Comparison of ENCODE assay signal across 10 cellular contexts in the genomic region with DNA sequence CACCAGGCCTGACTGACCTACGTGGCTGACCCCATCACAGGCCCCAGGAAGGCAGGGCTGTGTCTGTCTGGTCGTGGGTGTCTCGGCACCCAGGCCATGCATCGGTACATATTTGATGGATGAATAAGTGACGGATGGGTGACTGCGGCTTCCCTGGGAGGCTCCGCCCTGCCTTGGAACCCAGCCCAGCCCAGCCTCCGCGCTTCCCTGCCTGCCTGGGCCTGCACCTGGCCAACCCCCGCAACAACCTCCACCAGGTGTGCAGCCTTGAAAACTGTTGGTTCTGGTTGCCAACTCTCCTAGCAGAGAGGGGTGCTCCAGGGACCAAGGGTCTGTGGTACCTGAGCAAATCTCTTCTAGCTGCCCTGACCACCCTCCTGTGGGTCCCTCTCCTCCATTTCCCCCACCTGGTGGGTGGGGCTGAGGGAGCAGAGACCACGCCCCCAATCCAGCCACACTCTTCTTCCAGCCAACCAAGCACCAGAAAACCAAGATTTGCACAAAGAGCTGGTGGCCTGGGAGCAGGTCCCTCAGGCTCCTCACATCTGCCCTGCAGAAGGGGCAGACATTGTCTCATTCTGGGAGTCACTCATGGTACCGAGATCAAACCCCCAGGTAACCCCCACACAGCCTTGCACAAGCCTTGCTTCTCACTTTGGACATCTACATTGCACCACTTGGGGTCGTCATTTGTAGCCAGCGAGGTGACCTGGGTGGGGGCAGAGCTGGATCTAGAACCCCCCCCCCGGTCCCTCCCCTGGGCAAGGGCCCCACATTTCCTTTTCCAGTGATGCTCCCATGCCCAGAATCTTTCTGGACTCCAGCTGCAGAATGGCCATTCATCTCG.
DNase-seq lines count a peak whose midpoint lies in the region; ATAC-seq and TF ChIP-seq lines count a peak whose summit lies in the region.
"Had no signal": no experiment of that assay in that cellular context is flagged by ENCODE, and none has a peak within 500 bp of the region (broad histone marks: within the 10 kb centered on the region; RNA-seq: fewer than 3 reads in every experiment).

No MANE protein-coding gene starts in this region.

- H3T11ph ChIP-seq in H9 (ENCODE audit: low read length), result no peak overlapping the region

- no CpG with 5 or more reads among the region's 16 CpGs for WGBS in H9 (ENCODE audit: extremely low coverage, insufficient read length, low lambda C conversion rate)

- no peaks in the 10 kb centered on the region for H3K79me1 ChIP-seq in H9 (ENCODE audit: insufficient read depth, low read depth, low read length, poor library complexity, severe bottlenecking)

- peak overlapping the region; percentile 39 to 49; a peak in 2 of 5 replicates for H3K4me3 Mint-ChIP-seq in H9
- no peak overlapping the region for H3K4me3 Mint-ChIP-seq in activated CD4-positive, alpha-beta T cell treated with anti-CD3 and anti-CD28 coated beads, Interleukin-2, amount 10 ng/mL, durations not matched to agents 7 days and 5 days
- no peak overlapping the region for H3K4me3 Mint-ChIP-seq in activated T-helper 1 cell treated with anti-CD3 and anti-CD28 coated beads, Interleukin-12 subunit alpha, Interleukin-12 subunit beta, Interleukin-2, Interleukin-4 antibody, amounts not matched to agents 30 ng/mL and 10 ng/mL and 1 ng/mL, durations not matched to agents 14 hours and 24 hours and 36 hours

- peak overlapping the region; percentile 69 to 82 (median 74); a peak in 4 of 7 replicates for H3K27ac Mint-ChIP-seq in H9
- no peak overlapping the region for H3K27ac Mint-ChIP-seq in activated CD4-positive, alpha-beta T cell treated with anti-CD3 and anti-CD28 coated beads, Interleukin-2, amount 10 ng/mL, durations not matched to agents 7 days and 5 days
- no peak overlapping the region for H3K27ac Mint-ChIP-seq in activated T-helper 1 cell treated with anti-CD3 and anti-CD28 coated beads, Interleukin-12 subunit alpha, Interleukin-12 subunit beta, Interleukin-2, Interleukin-4 antibody, amounts not matched to agents 30 ng/mL and 10 ng/mL and 1 ng/mL, durations not matched to agents 14 hours and 24 hours and 36 hours

- H3K14ac ChIP-seq in H9 (ENCODE audit: insufficient read depth, low read length), result no peak overlapping the region; the same call in 1 of the 2 replicates

- no peak overlapping the region for H2BK12ac ChIP-seq in H9 (ENCODE audit: insufficient read length, low read depth, low read length)

- intact Hi-C loops in activated T-helper 1 cell treated with anti-CD3 and anti-CD28 coated beads, Interleukin-12 subunit alpha, Interleukin-12 subunit beta, Interleukin-2, Interleukin-4 antibody, amounts not matched to agents 30 ng/mL and 10 ng/mL and 1 ng/mL, durations not matched to agents 14 hours and 24 hours and 36 hours (cut with micrococcal nuclease), result no loop called here

- no peak overlapping the region for H2AK5ac ChIP-seq in H9 (ENCODE audit: insufficient read length, low read length)

- in situ Hi-C loops in GM13977 (cut with MboI; ENCODE audit: low pct_unique_long_range_greater_than_20kb, low sequenced_read_pairs, unreplicated experiment), result no loop called here

- H3K27me3 Mint-ChIP-seq in H9 (ENCODE audit: low read depth), result peaks cover 8% of the 10 kb centered on the region
- peaks cover 25% of the 10 kb centered on the region for H3K27me3 Mint-ChIP-seq in activated CD4-positive, alpha-beta T cell treated with anti-CD3 and anti-CD28 coated beads, Interleukin-2, amount 10 ng/mL, durations not matched to agents 7 days and 5 days
- peaks cover 28% of the 10 kb centered on the region for H3K27me3 Mint-ChIP-seq in activated T-helper 1 cell treated with anti-CD3 and anti-CD28 coated beads, Interleukin-12 subunit alpha, Interleukin-12 subunit beta, Interleukin-2, Interleukin-4 antibody, amounts not matched to agents 30 ng/mL and 10 ng/mL and 1 ng/mL, durations not matched to agents 14 hours and 24 hours and 36 hours (ENCODE audit: insufficient read depth)

- CTCF ChIA-PET in activated CD4-positive, alpha-beta T cell treated with anti-CD3 and anti-CD28 coated beads, Interleukin-2, amount 10 ng/mL, durations not matched to agents 7 days and 5 days (lab: Charles Lee), result no interaction called here

- no peaks in the 10 kb centered on the region for H3K79me2 ChIP-seq in H9 (ENCODE audit: insufficient read depth, low read length)

- ATAC-seq in GM18909 (IDR thresholded peaks at IDR 0.05; ENCODE audit: poor library complexity, unreplicated experiment), result no peak
- ATAC-seq: Right ventricle myocardium inferior had no signal

- DNase-seq in H9 (peak; percentile 82), NCI-H345 (lab: John Stamatoyannopoulos, UW) (peak; percentile 89), epithelial cell of prostate (ENCODE audit: low read depth, low spot score) (peak; percentile 51), GM13977 (ENCODE audit: low spot score) (no peak)
- DNase-seq in activated CD4-positive, alpha-beta T cell treated with anti-CD3 and anti-CD28 coated beads, Interleukin-2, amount 10 ng/mL, durations not matched to agents 7 days and 5 days, result no peak
- no peak for DNase-seq in activated T-helper 1 cell treated with anti-CD3 and anti-CD28 coated beads, Interleukin-12 subunit alpha, Interleukin-12 subunit beta, Interleukin-2, Interleukin-4 antibody, amounts not matched to agents 30 ng/mL and 10 ng/mL and 1 ng/mL, durations not matched to agents 14 hours and 24 hours and 36 hours (ENCODE audit: low spot score)

- H3K4ac ChIP-seq in H9 (ENCODE audit: low read depth, low read length), result no peak overlapping the region

- H3K18ac ChIP-seq in H9 (ENCODE audit: insufficient read length, low read depth, low read length), result no peak overlapping the region

- H4K5ac ChIP-seq in H9 (ENCODE audit: insufficient read length, low read depth, low read length), result no peak overlapping the region

- H3K4me1 Mint-ChIP-seq in H9, result peaks cover 40 to 57% of the 10 kb centered on the region in 2 experiments
- no peaks in the 10 kb centered on the region for H3K4me1 Mint-ChIP-seq in activated CD4-positive, alpha-beta T cell treated with anti-CD3 and anti-CD28 coated beads, Interleukin-2, amount 10 ng/mL, durations not matched to agents 7 days and 5 days
- no peaks in the 10 kb centered on the region for H3K4me1 Mint-ChIP-seq in activated T-helper 1 cell treated with anti-CD3 and anti-CD28 coated beads, Interleukin-12 subunit alpha, Interleukin-12 subunit beta, Interleukin-2, Interleukin-4 antibody, amounts not matched to agents 30 ng/mL and 10 ng/mL and 1 ng/mL, durations not matched to agents 14 hours and 24 hours and 36 hours (ENCODE audit: low read depth)

- no peak overlapping the region for H3K9ac ChIP-seq in H9 (ENCODE audit: extremely low read depth, insufficient read length, low read length)

- H2AFZ ChIP-seq in H9 (ENCODE audit: low read length), result peak overlapping the region; percentile 81

- no peak overlapping the region for H3K56ac ChIP-seq in H9 (ENCODE audit: insufficient read length, low read depth, low read length)

- no peak overlapping the region for H3K4me3 ChIP-seq in skin epidermis
- H3K4me3 ChIP-seq: uterus had no signal

- H3K27me3 ChIP-seq in H9 (ENCODE audit: insufficient read depth, low read length), result no peaks in the 10 kb centered on the region
- H3K27me3 ChIP-seq: uterus had no signal

- H3K23me2 ChIP-seq in H9 (ENCODE audit: insufficient read length, low read depth, low read length, poor library complexity, severe bottlenecking), result no peaks in the 10 kb centered on the region

- peak overlapping the region; percentile 13 for H3K4me2 ChIP-seq in H9 (ENCODE audit: insufficient read depth, insufficient read length, low read length)

- no peaks in the 10 kb centered on the region for H3K9me3 ChIP-seq in H9 (ENCODE audit: control insufficient read depth, low read depth, low read length)
- H3K9me3 ChIP-seq: uterus had no signal

- no peaks in the 10 kb centered on the region; a peak in 1 of 5 replicates for H3K9me3 Mint-ChIP-seq in H9
- H3K9me3 Mint-ChIP-seq in activated CD4-positive, alpha-beta T cell treated with anti-CD3 and anti-CD28 coated beads, Interleukin-2, amount 10 ng/mL, durations not matched to agents 7 days and 5 days, result no peaks in the 10 kb centered on the region
- H3K9me3 Mint-ChIP-seq in activated T-helper 1 cell treated with anti-CD3 and anti-CD28 coated beads, Interleukin-12 subunit alpha, Interleukin-12 subunit beta, Interleukin-2, Interleukin-4 antibody, amounts not matched to agents 30 ng/mL and 10 ng/mL and 1 ng/mL, durations not matched to agents 14 hours and 24 hours and 36 hours, result no peaks in the 10 kb centered on the region

- H4K91ac ChIP-seq in H9 (ENCODE audit: insufficient read length, low read depth, low read length), result no peak overlapping the region

- H4K8ac ChIP-seq in H9 (replicated peaks; ENCODE audit: insufficient read length, low read depth, low read length), result no peak overlapping the region

- no peak overlapping the region for H3K23ac ChIP-seq in H9 (ENCODE audit: insufficient read length, low read depth, low read length)

- H2BK5ac ChIP-seq in H9 (ENCODE audit: insufficient read length, low read length), result no peak overlapping the region

- POLR2A ChIA-PET in activated CD4-positive, alpha-beta T cell treated with anti-CD3 and anti-CD28 coated beads, Interleukin-2, amount 10 ng/mL, durations not matched to agents 7 days and 5 days (lab: Charles Lee), result no interaction called here

- no peaks in the 10 kb centered on the region for H4K20me1 ChIP-seq in H9 (ENCODE audit: control insufficient read depth, insufficient read depth, insufficient read length)

- peaks cover 9% of the 10 kb centered on the region; the same call in 1 of the 2 replicates for H3K4me1 ChIP-seq in H9 (ENCODE audit: insufficient read depth, low read length)
- H3K4me1 ChIP-seq: uterus had no signal

- no peak overlapping the region for H2BK15ac ChIP-seq in H9 (ENCODE audit: low read depth, low read length)

- H2BK20ac ChIP-seq in H9 (ENCODE audit: low read depth, low read length, poor library complexity, severe bottlenecking), result no peak overlapping the region

- no peak overlapping the region for H2BK120ac ChIP-seq in H9 (ENCODE audit: low read depth, low read length, poor library complexity, severe bottlenecking)

- no peak overlapping the region for H3K27ac ChIP-seq in H9 (ENCODE audit: insufficient read length, low read depth, low read length)
- H3K27ac ChIP-seq in epithelial cell of prostate, result peak overlapping the region; percentile 60
- H3K27ac ChIP-seq in skin epidermis, result peak overlapping the region in 12 of 21 experiments; percentile 11 to 72 (median 34)
- H3K27ac ChIP-seq: uterus had no signal

- H3K36me3 Mint-ChIP-seq in H9 (ENCODE audit: insufficient read depth in 1 of 3, low read depth in 3 of 3), result no peaks in the 10 kb centered on the region
- no peaks in the 10 kb centered on the region for H3K36me3 Mint-ChIP-seq in activated CD4-positive, alpha-beta T cell treated with anti-CD3 and anti-CD28 coated beads, Interleukin-2, amount 10 ng/mL, durations not matched to agents 7 days and 5 days (ENCODE audit: low read depth)
- H3K36me3 Mint-ChIP-seq in activated T-helper 1 cell treated with anti-CD3 and anti-CD28 coated beads, Interleukin-12 subunit alpha, Interleukin-12 subunit beta, Interleukin-2, Interleukin-4 antibody, amounts not matched to agents 30 ng/mL and 10 ng/mL and 1 ng/mL, durations not matched to agents 14 hours and 24 hours and 36 hours (ENCODE audit: low read depth), result no peaks in the 10 kb centered on the region

- TF ChIP-seq CTCF in H9 (conservative IDR thresholded peaks at IDR 0.05) (no peak), GM13977 (IDR thresholded peaks at IDR 0.05; ENCODE audit: extremely low read depth, insufficient read depth, missing control alignments) (no peak)

Comparison
In these comparisons a context has a peak if more than half of its experiments do, and no peak if none do; other contexts are left out.
1. DNase-seq: peak in H9 (single experiment), NCI-H345 (single experiment) and epithelial cell of prostate (single experiment); none in activated CD4-positive, alpha-beta T cell treated with anti-CD3 and anti-CD28 coated beads, Interleukin-2, amount 10 ng/mL, durations not matched to agents 7 days and 5 days (single experiment), activated T-helper 1 cell treated with anti-CD3 and anti-CD28 coated beads, Interleukin-12 subunit alpha, Interleukin-12 subunit beta, Interleukin-2, Interleukin-4 antibody, amounts not matched to agents 30 ng/mL and 10 ng/mL and 1 ng/mL, durations not matched to agents 14 hours and 24 hours and 36 hours (single experiment) and GM13977 (single experiment).
2. H3K27ac Mint-ChIP-seq: peak in H9 (3 of 3); none in activated CD4-positive, alpha-beta T cell treated with anti-CD3 and anti-CD28 coated beads, Interleukin-2, amount 10 ng/mL, durations not matched to agents 7 days and 5 days (single experiment) and activated T-helper 1 cell treated with anti-CD3 and anti-CD28 coated beads, Interleukin-12 subunit alpha, Interleukin-12 subunit beta, Interleukin-2, Interleukin-4 antibody, amounts not matched to agents 30 ng/mL and 10 ng/mL and 1 ng/mL, durations not matched to agents 14 hours and 24 hours and 36 hours (single experiment).
3. H3K4me3 Mint-ChIP-seq: peak in H9 (2 of 2); none in activated CD4-positive, alpha-beta T cell treated with anti-CD3 and anti-CD28 coated beads, Interleukin-2, amount 10 ng/mL, durations not matched to agents 7 days and 5 days (single experiment) and activated T-helper 1 cell treated with anti-CD3 and anti-CD28 coated beads, Interleukin-12 subunit alpha, Interleukin-12 subunit beta, Interleukin-2, Interleukin-4 antibody, amounts not matched to agents 30 ng/mL and 10 ng/mL and 1 ng/mL, durations not matched to agents 14 hours and 24 hours and 36 hours (single experiment).